Comparison of ENCODE assay signal across 8 cellular contexts in the genomic region with DNA sequence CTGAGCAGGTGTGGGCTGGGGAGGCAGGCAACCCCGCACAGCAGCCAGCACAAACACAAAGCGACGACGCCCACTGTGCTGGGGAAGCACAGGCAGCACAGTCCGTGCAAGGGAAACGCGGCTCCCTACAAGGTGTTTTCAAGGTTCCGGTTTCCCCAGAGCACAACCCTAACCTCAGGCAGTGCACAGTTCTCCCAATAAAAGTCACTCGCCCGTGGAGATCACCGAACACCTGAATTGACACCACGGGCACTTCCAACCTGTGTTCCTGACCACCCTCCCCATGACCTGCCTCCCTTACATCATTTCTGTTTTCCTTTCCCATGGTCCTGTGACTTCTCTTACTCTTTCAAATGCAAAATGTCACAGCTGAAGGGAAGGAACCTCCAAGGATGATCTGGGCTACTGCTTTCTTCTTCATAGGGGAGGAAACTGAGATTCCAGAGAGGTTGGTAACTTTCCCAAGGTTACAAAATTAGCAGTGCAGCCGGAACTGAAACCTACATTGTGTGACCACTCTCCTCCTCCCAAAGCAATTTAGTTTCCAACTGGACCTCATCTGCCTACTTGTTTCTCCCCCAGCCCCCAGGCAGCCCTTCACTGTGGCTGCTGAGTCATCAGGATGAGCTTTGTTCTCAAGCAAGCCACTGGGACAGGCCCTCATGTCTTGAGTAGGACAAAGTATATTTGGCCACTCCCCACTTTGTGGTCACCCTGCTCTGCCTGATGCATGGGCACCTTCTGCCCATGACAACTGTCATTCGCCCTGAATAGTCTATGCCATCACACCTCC.
DNase-seq lines count a peak whose midpoint lies in the region; ATAC-seq, FAIRE-seq and TF ChIP-seq lines count a peak whose summit lies in the region.

No MANE protein-coding gene starts in this region.

- H3K4me1 ChIP-seq in Karpas-422 (ENCODE audit: low read length) = peaks cover 12% of the 10 kb centered on the region

- ATAC-seq in HG02840 (IDR thresholded peaks at IDR 0.05; ENCODE audit: low FRiP score, unreplicated experiment) = no peak

- H3K36me3 Mint-ChIP-seq in T-helper 2 cell treated with Interferon-gamma antibody and Interleukin-4, amounts not matched to agents 5 μg/mL and 100 μg/mL, for 36 hours (ENCODE audit: low read depth) = peaks cover 35% of the 10 kb centered on the region

- H3K27ac Mint-ChIP-seq in T-helper 2 cell treated with Interferon-gamma antibody and Interleukin-4, amounts not matched to agents 5 μg/mL and 100 μg/mL, for 36 hours = peak overlapping the region; percentile 13

- H3K9me3 Mint-ChIP-seq in T-helper 2 cell treated with Interferon-gamma antibody and Interleukin-4, amounts not matched to agents 5 μg/mL and 100 μg/mL, for 36 hours = no peaks in the 10 kb centered on the region

- H4K20me1 ChIP-seq in Karpas-422 (ENCODE audit: insufficient read depth, low read depth, low read length) = no peaks in the 10 kb centered on the region

- H3K4me3 ChIP-seq in astrocyte of the spinal cord (ENCODE audit: low read depth, low read length) = no peak overlapping the region
- no peak overlapping the region for H3K4me3 ChIP-seq in Karpas-422 (ENCODE audit: low read length)

- peaks cover 44% of the 10 kb centered on the region for H3K4me1 Mint-ChIP-seq in T-helper 2 cell treated with Interferon-gamma antibody and Interleukin-4, amounts not matched to agents 5 μg/mL and 100 μg/mL, for 36 hours (ENCODE audit: low read depth)

- DNase-seq in T-helper 2 cell treated with Interferon-gamma antibody and Interleukin-4, amounts not matched to agents 5 μg/mL and 100 μg/mL, for 36 hours (ENCODE audit: low spot score) = peak; percentile 39
- DNase-seq in T-helper 2 cell (no peak), HTR-8/SVneo (ENCODE audit: insufficient read length, low spot score) (peak; percentile 61), astrocyte of the spinal cord (ENCODE audit: low read depth, low spot score) (peak; percentile 84), non-pigmented ciliary epithelial cell (ENCODE audit: low read depth) (peak; percentile 52), Karpas-422 (no peak)
- no peak for DNase-seq in activated naive CD4-positive, alpha-beta T cell treated with Interleukin-2 at 50 U/mL for 16 hours

- no peaks in the 10 kb centered on the region for H3K27me3 ChIP-seq in Karpas-422 (ENCODE audit: low read length)

- H3K9me2 ChIP-seq in Karpas-422 (replicated peaks; ENCODE audit: insufficient read depth, low read length) = no peaks in the 10 kb centered on the region

- no peak overlapping the region for H2AFZ ChIP-seq in Karpas-422 (ENCODE audit: low read length)

- H3K9me3 ChIP-seq in Karpas-422 (ENCODE audit: low read length) = no peaks in the 10 kb centered on the region

- H3K9ac ChIP-seq in Karpas-422 (ENCODE audit: low read length) = no peak overlapping the region

- in situ Hi-C loops in astrocyte of the spinal cord (cut with HindIII; ENCODE audit: low sequenced_read_pairs) = no loop called here

- H3K36me3 ChIP-seq in Karpas-422 (ENCODE audit: insufficient read depth, low read length) = no peaks in the 10 kb centered on the region

- TF ChIP-seq CTCF in astrocyte of the spinal cord (IDR thresholded peaks at IDR 0.05; ENCODE audit: low read depth, low read length) = no peak

- H3K27me3 Mint-ChIP-seq in T-helper 2 cell treated with Interferon-gamma antibody and Interleukin-4, amounts not matched to agents 5 μg/mL and 100 μg/mL, for 36 hours (ENCODE audit: low read depth) = no peaks in the 10 kb centered on the region

- FAIRE-seq in HTR-8/SVneo (lab: Jason Lieb, UNC) = no peak

- H3K79me2 ChIP-seq in Karpas-422 (ENCODE audit: low read length) = no peaks in the 10 kb centered on the region

- no peak overlapping the region for H3K4me2 ChIP-seq in Karpas-422 (ENCODE audit: low read depth, low read length, poor library complexity, severe bottlenecking)

- H3K27ac ChIP-seq in Karpas-422 (ENCODE audit: low read length) = no peak overlapping the region

- H3K4me3 Mint-ChIP-seq in T-helper 2 cell treated with Interferon-gamma antibody and Interleukin-4, amounts not matched to agents 5 μg/mL and 100 μg/mL, for 36 hours = no peak overlapping the region

Comparison
In these comparisons a context has a peak if more than half of its experiments do, and no peak if none do; other contexts are left out.
1. DNase-seq: peak in T-helper 2 cell treated with Interferon-gamma antibody and Interleukin-4, amounts not matched to agents 5 μg/mL and 100 μg/mL, for 36 hours (single experiment), HTR-8/SVneo (single experiment), astrocyte of the spinal cord (single experiment) and non-pigmented ciliary epithelial cell (single experiment); none in T-helper 2 cell (0 of 5), activated naive CD4-positive, alpha-beta T cell treated with Interleukin-2 at 50 U/mL for 16 hours (single experiment) and Karpas-422 (single experiment).